In the genomic region with DNA sequence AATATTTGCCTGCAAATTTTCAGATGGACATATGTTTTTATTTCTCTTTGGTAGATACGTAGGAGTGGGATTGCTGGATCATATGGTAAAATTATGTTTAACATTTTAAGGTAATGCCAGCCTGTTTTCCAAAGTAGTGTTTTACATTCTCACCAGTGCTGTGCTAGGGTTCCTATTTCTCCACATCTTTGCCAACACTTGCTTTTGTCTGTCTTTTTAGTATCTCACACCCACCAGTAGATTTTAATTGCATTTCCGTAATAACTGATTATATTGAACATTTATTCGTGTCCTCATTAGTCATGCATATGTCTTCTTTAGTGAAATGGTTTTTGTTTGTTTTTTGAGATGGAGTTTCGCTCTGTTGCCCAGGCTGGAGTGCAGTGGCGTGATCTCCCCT, we compare ENCODE assay signal across 2 cellular contexts.
A peak's percentile ranks its signal among the peaks of the same experiment; 100 is the strongest.
TF ChIP-seq lines count a peak whose summit lies in the region.

No MANE protein-coding gene starts in this region.

TF ChIP-seq in HepG2, 621 proteins besides CTCF, POLR2A, EP300 and RAD21:
- TF ChIP-seq ATF5 (CRISPR knock-in tag; IDR thresholded peaks at IDR 0.05; ENCODE audit: low read depth) (no peak), NCOA2 (CRISPR knock-in tag; IDR thresholded peaks at IDR 0.05) (no peak), HOXA9 (CRISPR knock-in tag; IDR thresholded peaks at IDR 0.05; ENCODE audit: borderline replicate concordance) (no peak), HMGXB4 (CRISPR knock-in tag; IDR thresholded peaks at IDR 0.05; ENCODE audit: borderline replicate concordance in 1 of 2, low read depth in 1 of 2) (no peak), KLF6 (CRISPR knock-in tag; IDR thresholded peaks at IDR 0.05) (no peak), TARDBP (CRISPR knock-in tag; IDR thresholded peaks at IDR 0.05) (0 out of 2 replicates have a peak, but pooled peaks have one; percentile 22), ZNF7 (CRISPR knock-in tag; IDR thresholded peaks at IDR 0.05) (peak; percentile 95), U2AF2 (IDR thresholded peaks at IDR 0.05; ENCODE audit: low read depth, low read length) (no peak), ZNF354B (CRISPR knock-in tag; IDR thresholded peaks at IDR 0.05) (no peak), SAFB2 (CRISPR knock-in tag; IDR thresholded peaks at IDR 0.05; ENCODE audit: borderline replicate concordance, low read depth) (no peak), FLYWCH1 (CRISPR knock-in tag; IDR thresholded peaks at IDR 0.05) (no peak), HNRNPUL1 (IDR thresholded peaks at IDR 0.05; ENCODE audit: low read depth, low read length) (no peak), ELK4 (CRISPR knock-in tag; IDR thresholded peaks at IDR 0.05; ENCODE audit: borderline replicate concordance) (no peak), NRL (CRISPR knock-in tag; IDR thresholded peaks at IDR 0.05; ENCODE audit: borderline replicate concordance) (no peak), SP140L (CRISPR knock-in tag; IDR thresholded peaks at IDR 0.05; ENCODE audit: borderline replicate concordance) (no peak), ZNF558 (CRISPR knock-in tag; IDR thresholded peaks at IDR 0.05; ENCODE audit: borderline replicate concordance) (no peak)
- TF ChIP-seq, protein P1, sequence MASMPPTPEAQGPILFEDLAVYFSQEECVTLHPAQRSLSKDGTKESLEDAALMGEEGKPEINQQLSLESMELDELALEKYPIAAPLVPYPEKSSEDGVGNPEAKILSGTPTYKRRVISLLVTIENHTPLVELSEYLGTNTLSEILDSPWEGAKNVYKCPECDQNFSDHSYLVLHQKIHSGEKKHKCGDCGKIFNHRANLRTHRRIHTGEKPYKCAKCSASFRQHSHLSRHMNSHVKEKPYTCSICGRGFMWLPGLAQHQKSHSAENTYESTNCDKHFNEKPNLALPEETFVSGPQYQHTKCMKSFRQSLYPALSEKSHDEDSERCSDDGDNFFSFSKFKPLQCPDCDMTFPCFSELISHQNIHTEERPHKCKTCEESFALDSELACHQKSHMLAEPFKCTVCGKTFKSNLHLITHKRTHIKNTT (CRISPR knock-in tag; IDR thresholded peaks at IDR 0.05): no peak
TF ChIP-seq in HepG2: peak in this region for 2.

TF ChIP-seq in K562, 482 proteins besides CTCF, POLR2A, EP300 and RAD21:
- TF ChIP-seq ZFP36 (IDR thresholded peaks at IDR 0.05; ENCODE audit: low read depth, low read length, partially characterized antibody): peak; percentile 7
- TF ChIP-seq PPARD (CRISPR knock-in tag; IDR thresholded peaks at IDR 0.05): no peak
- no peak for TF ChIP-seq GTF2F1 (IDR thresholded peaks at IDR 0.05; ENCODE audit: low read depth, low read length)
- TF ChIP-seq ZNF717 (CRISPR knock-in tag; IDR thresholded peaks at IDR 0.05): no peak
